Comparison of ENCODE assay signal across 1 cellular context in the genomic region with DNA sequence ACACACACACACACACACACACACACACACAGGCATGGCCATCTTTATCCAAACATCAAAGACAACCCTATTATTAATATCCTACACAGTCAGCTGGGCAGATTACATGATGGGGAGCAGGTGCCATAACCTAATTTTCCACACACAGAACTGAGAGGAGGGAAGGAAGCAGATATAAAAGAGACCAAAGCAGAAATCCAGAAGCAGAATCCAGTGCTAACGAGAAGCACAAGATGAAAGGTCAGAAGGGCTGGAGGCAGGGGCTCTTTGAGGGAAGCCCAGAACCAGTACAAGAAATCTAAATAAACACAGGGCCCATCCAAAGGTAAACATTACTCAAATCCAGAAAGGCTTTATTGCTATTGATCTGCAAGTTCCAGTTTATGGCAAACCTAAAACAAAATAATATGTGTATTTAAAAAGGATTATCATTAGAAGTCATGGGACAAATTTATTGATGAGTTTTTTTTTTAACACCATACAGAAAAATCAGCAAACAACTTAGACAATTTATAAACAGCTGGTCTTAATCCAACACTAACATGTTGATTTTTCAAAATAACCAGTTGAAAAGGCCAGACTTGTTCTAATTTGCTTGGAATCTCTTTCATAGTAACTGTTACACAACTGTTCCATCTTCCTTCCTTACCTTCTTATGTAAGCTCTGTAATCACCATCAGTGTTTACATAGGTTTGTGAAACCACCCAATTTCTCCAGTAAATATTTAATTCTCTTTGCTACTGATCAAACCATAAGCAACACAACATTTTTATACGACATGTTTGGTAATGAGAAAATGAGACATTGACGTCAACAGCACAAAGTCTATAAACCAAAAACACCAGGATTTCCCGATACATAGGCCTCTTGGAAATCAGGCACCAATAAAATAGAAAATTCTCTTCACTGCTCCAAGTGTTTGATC.
TF ChIP-seq lines count a peak whose summit lies in the region.

No MANE protein-coding gene starts in this region.

TF ChIP-seq in HepG2, 621 proteins besides CTCF, POLR2A, EP300 and RAD21 (continued from another document and continues in another):
- TF ChIP-seq, protein P1, sequence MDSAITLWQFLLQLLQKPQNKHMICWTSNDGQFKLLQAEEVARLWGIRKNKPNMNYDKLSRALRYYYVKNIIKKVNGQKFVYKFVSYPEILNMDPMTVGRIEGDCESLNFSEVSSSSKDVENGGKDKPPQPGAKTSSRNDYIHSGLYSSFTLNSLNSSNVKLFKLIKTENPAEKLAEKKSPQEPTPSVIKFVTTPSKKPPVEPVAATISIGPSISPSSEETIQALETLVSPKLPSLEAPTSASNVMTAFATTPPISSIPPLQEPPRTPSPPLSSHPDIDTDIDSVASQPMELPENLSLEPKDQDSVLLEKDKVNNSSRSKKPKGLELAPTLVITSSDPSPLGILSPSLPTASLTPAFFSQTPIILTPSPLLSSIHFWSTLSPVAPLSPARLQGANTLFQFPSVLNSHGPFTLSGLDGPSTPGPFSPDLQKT (CRISPR knock-in tag; IDR thresholded peaks at IDR 0.05; ENCODE audit: borderline replicate concordance): no peak
- TF ChIP-seq ARID3A (IDR thresholded peaks at IDR 0.05; ENCODE audit: low read depth, low read length) (peak; percentile 87), E2F2 (CRISPR knock-in tag; IDR thresholded peaks at IDR 0.05; ENCODE audit: borderline replicate concordance) (no peak), POGZ (CRISPR knock-in tag; IDR thresholded peaks at IDR 0.05) (peak; percentile 82), PRMT3 (CRISPR knock-in tag; IDR thresholded peaks at IDR 0.05; ENCODE audit: borderline replicate concordance, low read depth) (no peak), NR2F2 (IDR thresholded peaks at IDR 0.05; ENCODE audit: borderline replicate concordance, low read depth) (peak; percentile 74), RBM22 (optimal IDR thresholded peaks at IDR 0.05; ENCODE audit: low read length) (peak; percentile 43), RXRA (CRISPR knock-in tag; IDR thresholded peaks at IDR 0.05) (no peak; the same call in 1 of the 2 replicates), HIC2 (CRISPR knock-in tag; IDR thresholded peaks at IDR 0.05; ENCODE audit: low read depth) (no peak), SRF (IDR thresholded peaks at IDR 0.05; ENCODE audit: low read depth, low read length) (no peak), ZNF589 (CRISPR knock-in tag; conservative IDR thresholded peaks at IDR 0.05) (no peak), ZNF30 (CRISPR knock-in tag; IDR thresholded peaks at IDR 0.05) (no peak), ZNF232 (CRISPR knock-in tag; IDR thresholded peaks at IDR 0.05; ENCODE audit: borderline replicate concordance) (0 out of 2 replicates have a peak, but pooled peaks have one; percentile 17), ZXDC (CRISPR knock-in tag; IDR thresholded peaks at IDR 0.05) (no peak), HNF4G (IDR thresholded peaks at IDR 0.05; ENCODE audit: borderline replicate concordance, low read depth, low read length) (peak; percentile 53; the same call in 1 of the 2 replicates), HNF4G (CRISPR knock-in tag; IDR thresholded peaks at IDR 0.05; ENCODE audit: borderline replicate concordance, low read depth) (no peak; the same call in 1 of the 2 replicates), ZNF33A (CRISPR knock-in tag; IDR thresholded peaks at IDR 0.05; ENCODE audit: borderline replicate concordance) (no peak), ZNF619 (CRISPR knock-in tag; IDR thresholded peaks at IDR 0.05) (no peak), ZNF772 (CRISPR knock-in tag; IDR thresholded peaks at IDR 0.05) (peak; percentile 64; the same call in 1 of the 2 replicates), CBX1 (IDR thresholded peaks at IDR 0.05; ENCODE audit: low read depth) (peak; percentile 61), KAT2B (IDR thresholded peaks at IDR 0.05; ENCODE audit: borderline replicate concordance, low read depth, low read length) (no peak), ZNF773 (CRISPR knock-in tag; IDR thresholded peaks at IDR 0.05; ENCODE audit: borderline replicate concordance) (no peak), DNMT3B (CRISPR knock-in tag; conservative IDR thresholded peaks at IDR 0.05) (no peak), XBP1 (CRISPR knock-in tag; IDR thresholded peaks at IDR 0.05) (no peak), ZSCAN25 (CRISPR knock-in tag; IDR thresholded peaks at IDR 0.05) (no peak), ZNF281 (CRISPR knock-in tag; IDR thresholded peaks at IDR 0.05; ENCODE audit: borderline replicate concordance) (no peak; the same call in 1 of the 2 replicates)
- TF ChIP-seq, protein P2, sequence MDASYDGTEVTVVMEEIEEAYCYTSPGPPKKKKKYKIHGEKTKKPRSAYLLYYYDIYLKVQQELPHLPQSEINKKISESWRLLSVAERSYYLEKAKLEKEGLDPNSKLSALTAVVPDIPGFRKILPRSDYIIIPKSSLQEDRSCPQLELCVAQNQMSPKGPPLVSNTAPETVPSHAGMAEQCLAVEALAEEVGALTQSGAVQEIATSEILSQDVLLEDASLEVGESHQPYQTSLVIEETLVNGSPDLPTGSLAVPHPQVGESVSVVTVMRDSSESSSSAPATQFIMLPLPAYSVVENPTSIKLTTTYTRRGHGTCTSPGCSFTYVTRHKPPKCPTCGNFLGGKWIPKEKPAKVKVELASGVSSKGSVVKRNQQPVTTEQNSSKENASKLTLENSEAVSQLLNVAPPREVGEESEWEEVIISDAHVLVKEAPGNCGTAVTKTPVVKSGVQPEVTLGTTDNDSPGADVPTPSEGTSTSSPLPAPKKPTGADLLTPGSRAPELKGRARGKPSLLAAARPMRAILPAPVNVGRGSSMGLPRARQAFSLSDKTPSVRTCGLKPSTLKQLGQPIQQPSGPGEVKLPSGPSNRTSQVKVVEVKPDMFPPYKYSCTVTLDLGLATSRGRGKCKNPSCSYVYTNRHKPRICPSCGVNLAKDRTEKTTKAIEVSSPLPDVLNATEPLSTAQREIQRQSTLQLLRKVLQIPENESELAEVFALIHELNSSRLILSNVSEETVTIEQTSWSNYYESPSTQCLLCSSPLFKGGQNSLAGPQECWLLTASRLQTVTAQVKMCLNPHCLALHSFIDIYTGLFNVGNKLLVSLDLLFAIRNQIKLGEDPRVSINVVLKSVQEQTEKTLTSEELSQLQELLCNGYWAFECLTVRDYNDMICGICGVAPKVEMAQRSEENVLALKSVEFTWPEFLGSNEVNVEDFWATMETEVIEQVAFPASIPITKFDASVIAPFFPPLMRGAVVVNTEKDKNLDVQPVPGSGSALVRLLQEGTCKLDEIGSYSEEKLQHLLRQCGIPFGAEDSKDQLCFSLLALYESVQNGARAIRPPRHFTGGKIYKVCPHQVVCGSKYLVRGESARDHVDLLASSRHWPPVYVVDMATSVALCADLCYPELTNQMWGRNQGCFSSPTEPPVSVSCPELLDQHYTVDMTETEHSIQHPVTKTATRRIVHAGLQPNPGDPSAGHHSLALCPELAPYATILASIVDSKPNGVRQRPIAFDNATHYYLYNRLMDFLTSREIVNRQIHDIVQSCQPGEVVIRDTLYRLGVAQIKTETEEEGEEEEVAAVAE (CRISPR knock-in tag; IDR thresholded peaks at IDR 0.05; ENCODE audit: borderline replicate concordance): no peak; the same call in 1 of the 2 replicates
- TF ChIP-seq, protein P3, sequence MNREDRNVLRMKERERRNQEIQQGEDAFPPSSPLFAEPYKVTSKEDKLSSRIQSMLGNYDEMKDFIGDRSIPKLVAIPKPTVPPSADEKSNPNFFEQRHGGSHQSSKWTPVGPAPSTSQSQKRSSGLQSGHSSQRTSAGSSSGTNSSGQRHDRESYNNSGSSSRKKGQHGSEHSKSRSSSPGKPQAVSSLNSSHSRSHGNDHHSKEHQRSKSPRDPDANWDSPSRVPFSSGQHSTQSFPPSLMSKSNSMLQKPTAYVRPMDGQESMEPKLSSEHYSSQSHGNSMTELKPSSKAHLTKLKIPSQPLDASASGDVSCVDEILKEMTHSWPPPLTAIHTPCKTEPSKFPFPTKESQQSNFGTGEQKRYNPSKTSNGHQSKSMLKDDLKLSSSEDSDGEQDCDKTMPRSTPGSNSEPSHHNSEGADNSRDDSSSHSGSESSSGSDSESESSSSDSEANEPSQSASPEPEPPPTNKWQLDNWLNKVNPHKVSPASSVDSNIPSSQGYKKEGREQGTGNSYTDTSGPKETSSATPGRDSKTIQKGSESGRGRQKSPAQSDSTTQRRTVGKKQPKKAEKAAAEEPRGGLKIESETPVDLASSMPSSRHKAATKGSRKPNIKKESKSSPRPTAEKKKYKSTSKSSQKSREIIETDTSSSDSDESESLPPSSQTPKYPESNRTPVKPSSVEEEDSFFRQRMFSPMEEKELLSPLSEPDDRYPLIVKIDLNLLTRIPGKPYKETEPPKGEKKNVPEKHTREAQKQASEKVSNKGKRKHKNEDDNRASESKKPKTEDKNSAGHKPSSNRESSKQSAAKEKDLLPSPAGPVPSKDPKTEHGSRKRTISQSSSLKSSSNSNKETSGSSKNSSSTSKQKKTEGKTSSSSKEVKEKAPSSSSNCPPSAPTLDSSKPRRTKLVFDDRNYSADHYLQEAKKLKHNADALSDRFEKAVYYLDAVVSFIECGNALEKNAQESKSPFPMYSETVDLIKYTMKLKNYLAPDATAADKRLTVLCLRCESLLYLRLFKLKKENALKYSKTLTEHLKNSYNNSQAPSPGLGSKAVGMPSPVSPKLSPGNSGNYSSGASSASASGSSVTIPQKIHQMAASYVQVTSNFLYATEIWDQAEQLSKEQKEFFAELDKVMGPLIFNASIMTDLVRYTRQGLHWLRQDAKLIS (CRISPR knock-in tag; IDR thresholded peaks at IDR 0.05): no peak; the same call in 1 of the 2 replicates
